10 cellular contexts compared by ENCODE assay signal in the genomic region with DNA sequence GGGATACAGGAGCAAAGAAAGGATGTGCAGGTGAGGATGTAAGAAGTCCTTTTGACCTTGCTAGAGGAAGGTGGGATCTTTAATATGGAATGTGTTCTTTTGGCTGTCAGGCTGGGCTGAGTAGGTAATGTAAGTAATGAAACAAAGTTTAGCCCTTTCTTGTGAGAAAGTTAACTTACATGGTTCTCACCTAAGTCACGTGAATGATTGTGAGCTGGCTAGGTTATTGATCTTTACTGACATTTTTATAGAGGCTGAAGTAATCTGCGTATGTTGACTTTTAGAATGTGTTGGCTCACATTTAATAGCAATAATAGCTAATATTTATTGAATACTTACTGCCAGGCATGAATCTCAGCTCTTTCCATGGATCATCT. TPM values are rescaled to one million over a fixed set of nuclear protein-coding genes. Genes with fewer than 3 reads are reported as not detected.
DNase-seq lines count a peak whose midpoint lies in the region; ATAC-seq and TF ChIP-seq lines count a peak whose summit lies in the region.
"Had no signal": no experiment of that assay in that cellular context is flagged by ENCODE, and none has a peak within 500 bp of the region (broad histone marks: within the 10 kb centered on the region; RNA-seq: fewer than 3 reads in every experiment).

No MANE protein-coding gene starts in this region.

- peaks cover 27% of the 10 kb centered on the region for H3K4me1 ChIP-seq in ectodermal cell (ENCODE audit: control insufficient read depth, insufficient read depth, low read length)

- no peaks in the 10 kb centered on the region for H3K27me3 ChIP-seq in CD4-positive, alpha-beta T cell (ENCODE audit: control insufficient read depth, insufficient read depth, low read length)
- H3K27me3 ChIP-seq in MG63 (no peaks in the 10 kb centered on the region), ectodermal cell (ENCODE audit: control insufficient read depth, insufficient read depth, low read length, poor library complexity, severe bottlenecking) (no peaks in the 10 kb centered on the region)

- intact Hi-C loops in CD4-positive, alpha-beta T cell (cut with DNase I, micrococcal nuclease): loop anchor here in 1 of 2 experiments (5.0 kb wide), 1 partner anchor 111 kb away; no protein-coding TSS in a partner anchor

- H3K9me3 Mint-ChIP-seq in CD4-positive, alpha-beta T cell: no peaks in the 10 kb centered on the region
- H3K9me3 Mint-ChIP-seq in neural crest cell: no peaks in the 10 kb centered on the region

- H3K4me3 Mint-ChIP-seq in CD4-positive, alpha-beta T cell: peak overlapping the region; percentile 91
- peak overlapping the region; percentile 96 for H3K4me3 Mint-ChIP-seq in neural crest cell

- no peak for TF ChIP-seq CTCF in CD4-positive, alpha-beta T cell (IDR thresholded peaks at IDR 0.05)
- no peak for TF ChIP-seq CTCF in neural crest cell (conservative IDR thresholded peaks at IDR 0.05)

- no peak overlapping the region for H3K27ac ChIP-seq in CD4-positive, alpha-beta T cell (ENCODE audit: low read depth, low read length)
- no peak overlapping the region for H3K27ac ChIP-seq in ectodermal cell (ENCODE audit: insufficient read depth, low read depth, low read length, poor library complexity, severe bottlenecking)

- H3K4me3 ChIP-seq in MG63 (peak overlapping the region; percentile 80), ectodermal cell (ENCODE audit: insufficient read depth, low read depth, low read length) (peak overlapping the region; percentile 86)

- H3K4me1 Mint-ChIP-seq in CD4-positive, alpha-beta T cell (ENCODE audit: low read depth): peaks cover 79% of the 10 kb centered on the region
- peaks cover 70% of the 10 kb centered on the region for H3K4me1 Mint-ChIP-seq in neural crest cell

- peaks cover 50% of the 10 kb centered on the region for H3K36me3 ChIP-seq in MG63
- H3K36me3 ChIP-seq in ectodermal cell (ENCODE audit: control insufficient read depth, insufficient read depth, low read length): no peaks in the 10 kb centered on the region

- peaks cover 72% of the 10 kb centered on the region for H3K36me3 Mint-ChIP-seq in CD4-positive, alpha-beta T cell (ENCODE audit: low read depth)
- H3K36me3 Mint-ChIP-seq in neural crest cell (ENCODE audit: low read depth): peaks cover 13% of the 10 kb centered on the region

- ATAC-seq in CD4-positive, alpha-beta T cell (ENCODE audit: poor library complexity): no peak
- no peak for ATAC-seq in left lobe of liver

- WGBS in ectodermal cell, 2 experiments: 94 to 98% methylated on average over 1 to 2 of the region's 2 CpGs

- H3K9me3 ChIP-seq in CD4-positive, alpha-beta T cell (ENCODE audit: control insufficient read depth, low read length): no peaks in the 10 kb centered on the region
- H3K9me3 ChIP-seq in MG63 (no peaks in the 10 kb centered on the region), ectodermal cell (ENCODE audit: control insufficient read depth, low read length) (no peaks in the 10 kb centered on the region)

- peak overlapping the region; percentile 98 for H3K27ac Mint-ChIP-seq in CD4-positive, alpha-beta T cell
- no peak overlapping the region for H3K27ac Mint-ChIP-seq in neural crest cell (ENCODE audit: unreplicated experiment)

- CTCF ChIA-PET in CD4-positive, alpha-beta T cell (lab: Charles Lee): interaction anchor here (0.9 to 3.3 kb wide), 4 partner anchors 14 to 64 kb away, joined by 3 to 10 read pairs (median 6); no protein-coding TSS in a partner anchor

- H3K27me3 Mint-ChIP-seq in CD4-positive, alpha-beta T cell: no peaks in the 10 kb centered on the region
- H3K27me3 Mint-ChIP-seq in neural crest cell (ENCODE audit: low read depth): no peaks in the 10 kb centered on the region

- POLR2A ChIA-PET in CD4-positive, alpha-beta T cell (lab: Charles Lee): interaction anchor here (1.2 to 2.3 kb wide), 3 partner anchors 11 to 18 kb away, joined by 3 to 11 read pairs (median 3); no protein-coding TSS in a partner anchor

- no peak for DNase-seq in CD4-positive, alpha-beta T cell
- DNase-seq in MG63 (no peak), neural crest cell (ENCODE audit: low read depth, low spot score) (no peak), NCI-H774 (lab: John Stamatoyannopoulos, UW) (no peak), NCI-H446 (lab: John Stamatoyannopoulos, UW) (no peak), left lobe of liver (ENCODE audit: low spot score) (no peak)
- no peak for DNase-seq in activated CD4-positive, CD25-positive, alpha-beta regulatory T cell treated with anti-CD3 and anti-CD28 coated beads, Interleukin-2, amount 50 U/mL, for 72 hours
- DNase-seq: SIG-M5; stimulated activated CD4-positive, alpha-beta T cell treated with anti-CD3 and anti-CD28 coated beads, Interleukin-15, amount 100 ng/mL, for 24 hours had no signal

RNA-seq across cellular contexts. Expression of a gene that starts 2.6 kb away (rescaled TPM):
- 10 to 100 TPM; 37.6 to 41.7 TPM for total RNA-seq in CD4-positive, alpha-beta T cell
- total RNA-seq in MG63 (2014; rRNA removed; shearing (Covaris generic); ENCODE audit: low replicate concordance): 21.3 and 28.5 TPM in 2 replicates
- 104 TPM for polyA plus RNA-seq in ectodermal cell (2013, experiment 1 of 4)
- polyA plus RNA-seq in ectodermal cell (2013, experiment 2 of 4): 96.3 TPM
- 81.9 TPM for polyA plus RNA-seq in ectodermal cell (2013, experiment 3 of 4)
- 91.7 TPM for polyA plus RNA-seq in ectodermal cell (2013, experiment 4 of 4)
- total RNA-seq in neural crest cell (102 and 110 TPM in 2 replicates), left lobe of liver (18.0 TPM)
